Comparison of ENCODE assay signal across 20 cellular contexts in the genomic region with DNA sequence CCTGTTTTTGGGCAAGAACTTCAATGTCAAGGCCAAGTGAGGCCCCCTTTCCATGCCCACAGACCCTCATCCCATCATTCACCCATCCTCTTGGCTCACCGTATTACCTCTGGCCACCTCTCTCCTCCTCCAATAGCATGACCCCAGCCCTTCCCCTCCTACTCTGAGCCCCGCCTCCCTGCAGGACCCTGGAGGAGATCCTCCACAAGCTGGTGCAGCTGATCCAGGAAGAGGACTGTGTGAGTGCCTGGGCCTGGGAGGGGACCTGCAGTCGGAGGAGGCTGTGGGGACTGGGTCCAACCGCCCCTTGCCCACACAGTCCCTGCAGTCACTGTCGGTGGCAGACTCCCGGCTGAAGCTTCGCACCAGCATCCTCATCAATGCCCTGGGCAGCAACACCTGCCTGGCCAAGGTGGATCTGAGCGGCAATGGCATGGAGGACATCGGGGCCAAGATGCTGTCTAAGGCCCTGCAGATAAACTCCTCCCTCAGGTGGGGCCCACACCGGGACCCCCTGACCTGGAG. TPM values are rescaled to one million over a fixed set of nuclear protein-coding genes. Genes with fewer than 3 reads are reported as not detected.
DNase-seq lines count a peak whose midpoint lies in the region; ATAC-seq and TF ChIP-seq lines count a peak whose summit lies in the region.
"Had no signal": no experiment of that assay in that cellular context is flagged by ENCODE, and none has a peak within 500 bp of the region (broad histone marks: within the 10 kb centered on the region; RNA-seq: fewer than 3 reads in every experiment).

No MANE protein-coding gene starts in this region.

- H3K27me3 Mint-ChIP-seq in endothelial cell (ENCODE audit: unreplicated experiment): peaks cover 23% of the 10 kb centered on the region
- peaks cover 16 to 21% of the 10 kb centered on the region in 2 donors for H3K27me3 Mint-ChIP-seq in stimulated activated naive B cell treated with anti-CD40 and anti-IgM and Interleukin-4, amounts not matched to agents 10 μg/mL and 1 μg/mL and 100 μg/mL, for 72 hours
- H3K27me3 Mint-ChIP-seq in HFFc6 (ENCODE audit: insufficient read depth): peaks cover 45% of the 10 kb centered on the region

- peak overlapping the region; percentile 64 for H3K27ac Mint-ChIP-seq in endothelial cell (ENCODE audit: unreplicated experiment)
- peak overlapping the region; percentile 26 for H3K27ac Mint-ChIP-seq in stimulated activated naive B cell treated with anti-CD40 and anti-IgM and Interleukin-4, amounts not matched to agents 10 μg/mL and 1 μg/mL and 100 μg/mL, for 72 hours
- no peak overlapping the region for H3K27ac Mint-ChIP-seq in HFFc6
- H3K27ac Mint-ChIP-seq: activated T-cell treated with anti-CD3 and anti-CD28 coated beads, Interleukin-2, amount 50 U/mL, for 24 hours had no signal

- no peaks in the 10 kb centered on the region for H3K36me3 Mint-ChIP-seq in endothelial cell (ENCODE audit: low read depth, unreplicated experiment)
- H3K36me3 Mint-ChIP-seq in stimulated activated naive B cell treated with anti-CD40 and anti-IgM and Interleukin-4, amounts not matched to agents 10 μg/mL and 1 μg/mL and 100 μg/mL, for 72 hours: no peaks in the 10 kb centered on the region
- no peaks in the 10 kb centered on the region for H3K36me3 Mint-ChIP-seq in HFFc6 (ENCODE audit: low read depth)

- DNase-seq in NCI-H82 (lab: John Stamatoyannopoulos, UW): peak; percentile 57
- DNase-seq in NCI-H82 treated with DMSO at 0.1 percent for 48 hours (lab: John Stamatoyannopoulos, UW; ENCODE audit: unreplicated experiment): no peak
- DNase-seq in endothelial cell (ENCODE audit: low spot score): no peak
- DNase-seq in stimulated activated naive B cell treated with anti-CD40 and anti-IgM and Interleukin-4, amounts not matched to agents 10 μg/mL and 1 μg/mL and 100 μg/mL, for 72 hours: no peak
- DNase-seq in HFFc6: no peak
- no peak for DNase-seq in tibial nerve (ENCODE audit: low spot score in 2 of 2)
- DNase-seq: activated naive CD4-positive, alpha-beta T cell treated with Interleukin-2 at 50 U/mL for 16 hours; NCI-H1105 treated with DMSO at 0.1 percent for 48 hours; NCI-H510A had no signal

- no peaks in the 10 kb centered on the region for H3K27me3 ChIP-seq in tibial nerve
- H3K27me3 ChIP-seq: upper lobe of left lung had no signal

- peak overlapping the region; percentile 37 for H3K4me3 Mint-ChIP-seq in endothelial cell (ENCODE audit: unreplicated experiment)
- no peak overlapping the region for H3K4me3 Mint-ChIP-seq in stimulated activated naive B cell treated with anti-CD40 and anti-IgM and Interleukin-4, amounts not matched to agents 10 μg/mL and 1 μg/mL and 100 μg/mL, for 72 hours
- H3K4me3 Mint-ChIP-seq in HFFc6: no peak overlapping the region
- H3K4me3 Mint-ChIP-seq: activated T-cell treated with anti-CD3 and anti-CD28 coated beads, Interleukin-2, amount 50 U/mL, for 24 hours had no signal

- H3K4me1 Mint-ChIP-seq in endothelial cell (ENCODE audit: unreplicated experiment): no peaks in the 10 kb centered on the region
- peaks cover 0 to 4% of the 10 kb centered on the region in 2 donors for H3K4me1 Mint-ChIP-seq in stimulated activated naive B cell treated with anti-CD40 and anti-IgM and Interleukin-4, amounts not matched to agents 10 μg/mL and 1 μg/mL and 100 μg/mL, for 72 hours
- H3K4me1 Mint-ChIP-seq in HFFc6 (ENCODE audit: low read depth): no peaks in the 10 kb centered on the region

- no peak overlapping the region for H3K4me3 ChIP-seq in tibial nerve
- H3K4me3 ChIP-seq: spleen, upper lobe of left lung had no signal

- TF ChIP-seq POLR2A in tibial nerve (IDR thresholded peaks at IDR 0.05): no peak

- H3K9me3 ChIP-seq in tibial nerve: no peaks in the 10 kb centered on the region
- H3K9me3 ChIP-seq: spleen, upper lobe of left lung had no signal

- no peak overlapping the region for H3K27ac ChIP-seq in tibial nerve
- H3K27ac ChIP-seq: 22Rv1, epithelial cell of prostate, spleen, upper lobe of left lung had no signal

- 81 to 90% methylated on average over 4 to 10 of the region's 10 CpGs for WGBS in tibial nerve, 2 donors

- H3K4me1 ChIP-seq in tibial nerve: peaks cover 0 to 3% (median 0%) of the 10 kb centered on the region in 4 donors

- H3K9me3 Mint-ChIP-seq in endothelial cell (ENCODE audit: unreplicated experiment): no peaks in the 10 kb centered on the region
- no peaks in the 10 kb centered on the region for H3K9me3 Mint-ChIP-seq in stimulated activated naive B cell treated with anti-CD40 and anti-IgM and Interleukin-4, amounts not matched to agents 10 μg/mL and 1 μg/mL and 100 μg/mL, for 72 hours
- no peaks in the 10 kb centered on the region for H3K9me3 Mint-ChIP-seq in HFFc6
- H3K9me3 Mint-ChIP-seq: activated T-cell treated with anti-CD3 and anti-CD28 coated beads, Interleukin-2, amount 50 U/mL, for 24 hours had no signal

- no peaks in the 10 kb centered on the region for H3K36me3 ChIP-seq in tibial nerve
- H3K36me3 ChIP-seq: spleen, upper lobe of left lung had no signal

- no peak for TF ChIP-seq CTCF in endothelial cell (IDR thresholded peaks at IDR 0.05; ENCODE audit: unreplicated experiment)
- no peak for TF ChIP-seq CTCF in HFFc6 (IDR thresholded peaks at IDR 0.05)
- TF ChIP-seq CTCF in tibial nerve (IDR thresholded peaks at IDR 0.05): no peak

- no peak for ATAC-seq in stimulated activated naive B cell treated with anti-CD40 and anti-IgM and Interleukin-4, amounts not matched to agents 10 μg/mL and 1 μg/mL and 100 μg/mL, for 72 hours (replicated peaks)
- ATAC-seq: activated CD4-positive, CD25-positive, alpha-beta regulatory T cell treated with anti-CD3 and anti-CD28 coated beads, Interleukin-2, amount 50 U/mL, for 24 hours had no signal

- no peak for TF ChIP-seq EP300 in tibial nerve (IDR thresholded peaks at IDR 0.05)

RNA-seq across cellular contexts. Expression of gene CARMIL3, which starts 7.2 kb away (rescaled TPM):
- total RNA-seq in endothelial cell (ENCODE audit: unreplicated experiment) (1.4 TPM), tibial nerve (under 1 TPM in 3 of 4 donors, not detected in 1; 0.42 to 0.60 (median 0.44) TPM)
- not detected for total RNA-seq in HFFc6 (2021; fragmentation: NEBNext Ultra II Directional; extraction: Animal tissue kit (Norgen Biotek cat#: 25700))
- total RNA-seq: fibroblast of villous mesenchyme, lung microvascular endothelial cell had no signal

RNA-seq across cellular contexts. Expression of gene CPNE6, which starts 12.3 kb away (rescaled TPM):
- total RNA-seq in endothelial cell (ENCODE audit: unreplicated experiment) (not detected), tibial nerve (not detected)
- not detected for total RNA-seq in HFFc6 (2021; fragmentation: NEBNext Ultra II Directional; extraction: Animal tissue kit (Norgen Biotek cat#: 25700))
- total RNA-seq: dermis microvascular lymphatic vessel endothelial cell, fibroblast of villous mesenchyme, H4, lung microvascular endothelial cell, RPMI7951, upper lobe of left lung had no signal

RNA-seq across cellular contexts. Expression of gene PCK2, which starts 35.1 kb away (rescaled TPM):
- total RNA-seq in endothelial cell (ENCODE audit: unreplicated experiment) (23.9 TPM), tibial nerve (10 to 100 TPM; 28.9 to 49.2 (median 34.3) TPM)
- 10 to 100 TPM; 19.9 to 27.6 (median 24.0) TPM for total RNA-seq in HFFc6 (2021; fragmentation: NEBNext Ultra II Directional; extraction: Animal tissue kit (Norgen Biotek cat#: 25700))

RNA-seq across cellular contexts. Expression of gene DCAF11, which starts 55.6 kb away (rescaled TPM):
- total RNA-seq in endothelial cell (ENCODE audit: unreplicated experiment) (38.2 TPM), tibial nerve (100 to 1,000 TPM in 2 of 4 donors, 10 to 100 TPM in 2; 68.9 to 126 (median 98.9) TPM)
- total RNA-seq in HFFc6 (2021; fragmentation: NEBNext Ultra II Directional; extraction: Animal tissue kit (Norgen Biotek cat#: 25700)): 10 to 100 TPM; 28.1 to 36.3 (median 32.1) TPM

RNA-seq across cellular contexts. Expression of gene NRL, which starts 55.7 kb away (rescaled TPM):
- total RNA-seq in endothelial cell (ENCODE audit: unreplicated experiment) (1.2 TPM), tibial nerve (1 to 10 TPM; 4.8 to 7.0 (median 5.9) TPM)
- total RNA-seq in HFFc6 (2021; fragmentation: NEBNext Ultra II Directional; extraction: Animal tissue kit (Norgen Biotek cat#: 25700)): under 1 TPM; 0.26 to 0.85 (median 0.49) TPM
